Comparison of ENCODE assay signal across 7 cellular contexts in the genomic region with DNA sequence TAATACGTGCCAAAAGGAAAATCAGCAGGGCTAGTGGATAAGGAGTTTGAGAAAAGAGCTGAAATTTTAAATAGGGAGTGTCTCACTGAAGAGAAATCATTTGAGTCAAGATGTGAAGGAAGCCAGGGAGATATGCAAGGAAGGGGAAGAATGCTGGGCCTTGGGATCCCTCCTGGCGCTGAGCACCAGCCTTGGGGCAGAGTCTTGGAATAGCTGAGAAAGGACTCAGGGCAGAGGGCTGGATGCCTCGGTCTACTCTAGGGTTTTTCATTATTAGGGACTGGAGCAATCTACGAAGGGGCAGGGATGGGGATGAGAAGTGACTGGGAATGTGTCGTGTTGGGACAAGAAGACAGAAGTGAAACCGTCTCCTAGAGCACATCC. TPM values are rescaled to one million over a fixed set of nuclear protein-coding genes. Genes with fewer than 3 reads are reported as not detected.
DNase-seq lines count a peak whose midpoint lies in the region; ATAC-seq and TF ChIP-seq lines count a peak whose summit lies in the region.

No MANE protein-coding gene starts in this region.

- intact Hi-C loops in activated CD8-positive, alpha-beta T cell treated with anti-CD3 and anti-CD28 coated beads for 36 hours (cut with micrococcal nuclease), result no loop called here

- DNase-seq in HFF-Myc (ENCODE audit: extremely low read depth, low read depth), result no peak
- no peak for DNase-seq in activated CD8-positive, alpha-beta T cell treated with anti-CD3 and anti-CD28 coated beads for 36 hours
- DNase-seq in iPS-NIHi7 (ENCODE audit: extremely low spot score), result peak; percentile 8
- DNase-seq in SHP77 treated with DMSO at 0.1 percent for 48 hours (lab: John Stamatoyannopoulos, UW), result no peak
- no peak for DNase-seq in NCI-H2171 treated with DMSO at 0.1 percent for 48 hours (lab: John Stamatoyannopoulos, UW)
- no peak for DNase-seq in HuH-7 (ENCODE audit: low spot score)

- H3K27me3 Mint-ChIP-seq in activated CD8-positive, alpha-beta T cell treated with anti-CD3 and anti-CD28 coated beads for 36 hours, result no peaks in the 10 kb centered on the region
- H3K27me3 Mint-ChIP-seq in stimulated activated memory B cell treated with anti-CD40 and anti-IgM and Interleukin-4, amounts not matched to agents 10 μg/mL and 1 μg/mL and 100 μg/mL, for 72 hours, result no peaks in the 10 kb centered on the region

- no peaks in the 10 kb centered on the region for H3K9me3 Mint-ChIP-seq in activated CD8-positive, alpha-beta T cell treated with anti-CD3 and anti-CD28 coated beads for 36 hours
- no peaks in the 10 kb centered on the region for H3K9me3 Mint-ChIP-seq in stimulated activated memory B cell treated with anti-CD40 and anti-IgM and Interleukin-4, amounts not matched to agents 10 μg/mL and 1 μg/mL and 100 μg/mL, for 72 hours

- peaks cover 37% of the 10 kb centered on the region for H3K36me3 Mint-ChIP-seq in activated CD8-positive, alpha-beta T cell treated with anti-CD3 and anti-CD28 coated beads for 36 hours (ENCODE audit: low read depth)
- H3K36me3 Mint-ChIP-seq in stimulated activated memory B cell treated with anti-CD40 and anti-IgM and Interleukin-4, amounts not matched to agents 10 μg/mL and 1 μg/mL and 100 μg/mL, for 72 hours, result no peaks in the 10 kb centered on the region

- TF ChIP-seq CTCF in HFF-Myc (IDR thresholded peaks at IDR 0.05; ENCODE audit: low read depth, low read length, missing control alignments), result no peak
- no peak for TF ChIP-seq CTCF in activated CD8-positive, alpha-beta T cell treated with anti-CD3 and anti-CD28 coated beads for 36 hours (IDR thresholded peaks at IDR 0.05)

- peak overlapping the region; percentile 89 for H3K4me3 ChIP-seq in HFF-Myc (replicated peaks; ENCODE audit: low read depth, low read length)

- H3K4me1 Mint-ChIP-seq in activated CD8-positive, alpha-beta T cell treated with anti-CD3 and anti-CD28 coated beads for 36 hours (ENCODE audit: low read depth), result peaks cover 39% of the 10 kb centered on the region
- peaks cover 16% of the 10 kb centered on the region for H3K4me1 Mint-ChIP-seq in stimulated activated memory B cell treated with anti-CD40 and anti-IgM and Interleukin-4, amounts not matched to agents 10 μg/mL and 1 μg/mL and 100 μg/mL, for 72 hours

- CTCF ChIA-PET in activated CD8-positive, alpha-beta T cell treated with anti-CD3 and anti-CD28 coated beads for 36 hours (lab: Charles Lee), result interaction anchor here (2.5 kb wide), 1 partner anchor 10 kb away, joined by 10 read pairs; no protein-coding TSS in a partner anchor

- POLR2A ChIA-PET in activated CD8-positive, alpha-beta T cell treated with anti-CD3 and anti-CD28 coated beads for 36 hours (lab: Charles Lee), result interaction anchor here (1.2 kb wide), 1 partner anchor 9 kb away, joined by 10 read pairs; no protein-coding TSS in a partner anchor

- peak overlapping the region; percentile 96 for H3K27ac Mint-ChIP-seq in activated CD8-positive, alpha-beta T cell treated with anti-CD3 and anti-CD28 coated beads for 36 hours
- H3K27ac Mint-ChIP-seq in stimulated activated memory B cell treated with anti-CD40 and anti-IgM and Interleukin-4, amounts not matched to agents 10 μg/mL and 1 μg/mL and 100 μg/mL, for 72 hours, result peak overlapping the region; percentile 92

- ATAC-seq in activated CD8-positive, alpha-beta T cell treated with anti-CD3 and anti-CD28 coated beads for 36 hours, result no peak
- ATAC-seq in stimulated activated memory B cell treated with anti-CD40 and anti-IgM and Interleukin-4, amounts not matched to agents 10 μg/mL and 1 μg/mL and 100 μg/mL, for 72 hours, result no peak

- peak overlapping the region; percentile 96 for H3K4me3 Mint-ChIP-seq in activated CD8-positive, alpha-beta T cell treated with anti-CD3 and anti-CD28 coated beads for 36 hours
- peak overlapping the region; percentile 97 for H3K4me3 Mint-ChIP-seq in stimulated activated memory B cell treated with anti-CD40 and anti-IgM and Interleukin-4, amounts not matched to agents 10 μg/mL and 1 μg/mL and 100 μg/mL, for 72 hours

RNA-seq across cellular contexts. Expression of a gene that starts 0.5 kb away (rescaled TPM):
- total RNA-seq in activated CD8-positive, alpha-beta T cell treated with anti-CD3 and anti-CD28 coated beads for 36 hours, result 10 to 100 TPM; 65.4 to 69.5 TPM
